1 cellular context compared by ENCODE assay signal in the genomic region with DNA sequence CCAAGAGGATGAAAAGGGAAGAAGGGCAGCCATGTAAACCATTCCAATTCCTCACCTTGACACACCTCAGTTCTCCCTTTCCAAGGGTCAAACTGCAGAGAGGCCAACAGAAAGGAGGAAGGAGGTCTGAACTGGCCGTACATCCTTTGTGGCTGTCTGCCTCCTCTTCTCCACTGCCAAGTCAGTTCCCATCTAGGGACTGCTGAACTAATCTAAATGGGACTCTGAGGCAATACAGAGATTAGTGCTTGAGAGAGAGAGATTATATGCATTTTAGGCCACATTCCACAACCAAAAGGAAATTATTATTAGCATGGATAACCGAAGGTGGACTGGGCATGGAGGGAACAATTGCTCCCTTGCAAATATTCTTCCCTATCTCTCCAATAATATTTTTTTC.
TF ChIP-seq lines count a peak whose summit lies in the region.

No MANE protein-coding gene starts in this region.

TF ChIP-seq in HepG2, 621 proteins besides CTCF, POLR2A, EP300 and RAD21:
- TF ChIP-seq CEBPB (IDR thresholded peaks at IDR 0.05; ENCODE audit: borderline replicate concordance, low read depth, low read length) (no peak), ZNF30 (CRISPR knock-in tag; IDR thresholded peaks at IDR 0.05) (no peak), ZMYM2 (CRISPR knock-in tag; IDR thresholded peaks at IDR 0.05) (no peak)
- TF ChIP-seq, protein P1, sequence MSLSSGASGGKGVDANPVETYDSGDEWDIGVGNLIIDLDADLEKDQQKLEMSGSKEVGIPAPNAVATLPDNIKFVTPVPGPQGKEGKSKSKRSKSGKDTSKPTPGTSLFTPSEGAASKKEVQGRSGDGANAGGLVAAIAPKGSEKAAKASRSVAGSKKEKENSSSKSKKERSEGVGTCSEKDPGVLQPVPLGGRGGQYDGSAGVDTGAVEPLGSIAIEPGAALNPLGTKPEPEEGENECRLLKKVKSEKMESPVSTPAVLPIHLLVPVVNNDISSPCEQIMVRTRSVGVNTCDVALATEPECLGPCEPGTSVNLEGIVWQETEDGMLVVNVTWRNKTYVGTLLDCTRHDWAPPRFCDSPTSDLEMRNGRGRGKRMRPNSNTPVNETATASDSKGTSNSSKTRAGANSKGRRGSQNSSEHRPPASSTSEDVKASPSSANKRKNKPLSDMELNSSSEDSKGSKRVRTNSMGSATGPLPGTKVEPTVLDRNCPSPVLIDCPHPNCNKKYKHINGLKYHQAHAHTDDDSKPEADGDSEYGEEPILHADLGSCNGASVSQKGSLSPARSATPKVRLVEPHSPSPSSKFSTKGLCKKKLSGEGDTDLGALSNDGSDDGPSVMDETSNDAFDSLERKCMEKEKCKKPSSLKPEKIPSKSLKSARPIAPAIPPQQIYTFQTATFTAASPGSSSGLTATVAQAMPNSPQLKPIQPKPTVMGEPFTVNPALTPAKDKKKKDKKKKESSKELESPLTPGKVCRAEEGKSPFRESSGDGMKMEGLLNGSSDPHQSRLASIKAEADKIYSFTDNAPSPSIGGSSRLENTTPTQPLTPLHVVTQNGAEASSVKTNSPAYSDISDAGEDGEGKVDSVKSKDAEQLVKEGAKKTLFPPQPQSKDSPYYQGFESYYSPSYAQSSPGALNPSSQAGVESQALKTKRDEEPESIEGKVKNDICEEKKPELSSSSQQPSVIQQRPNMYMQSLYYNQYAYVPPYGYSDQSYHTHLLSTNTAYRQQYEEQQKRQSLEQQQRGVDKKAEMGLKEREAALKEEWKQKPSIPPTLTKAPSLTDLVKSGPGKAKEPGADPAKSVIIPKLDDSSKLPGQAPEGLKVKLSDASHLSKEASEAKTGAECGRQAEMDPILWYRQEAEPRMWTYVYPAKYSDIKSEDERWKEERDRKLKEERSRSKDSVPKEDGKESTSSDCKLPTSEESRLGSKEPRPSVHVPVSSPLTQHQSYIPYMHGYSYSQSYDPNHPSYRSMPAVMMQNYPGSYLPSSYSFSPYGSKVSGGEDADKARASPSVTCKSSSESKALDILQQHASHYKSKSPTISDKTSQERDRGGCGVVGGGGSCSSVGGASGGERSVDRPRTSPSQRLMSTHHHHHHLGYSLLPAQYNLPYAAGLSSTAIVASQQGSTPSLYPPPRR (CRISPR knock-in tag; IDR thresholded peaks at IDR 0.05; ENCODE audit: borderline replicate concordance), result no peak
- TF ChIP-seq, protein P2, sequence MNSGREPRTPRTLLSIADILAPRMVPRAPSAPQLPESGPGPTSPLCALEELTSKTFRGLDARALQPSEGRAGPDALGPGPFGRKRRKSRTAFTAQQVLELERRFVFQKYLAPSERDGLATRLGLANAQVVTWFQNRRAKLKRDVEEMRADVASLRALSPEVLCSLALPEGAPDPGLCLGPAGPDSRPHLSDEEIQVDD (CRISPR knock-in tag; IDR thresholded peaks at IDR 0.05; ENCODE audit: borderline replicate concordance), result no peak
